Comparison of ENCODE assay signal across 11 cellular contexts in the genomic region with DNA sequence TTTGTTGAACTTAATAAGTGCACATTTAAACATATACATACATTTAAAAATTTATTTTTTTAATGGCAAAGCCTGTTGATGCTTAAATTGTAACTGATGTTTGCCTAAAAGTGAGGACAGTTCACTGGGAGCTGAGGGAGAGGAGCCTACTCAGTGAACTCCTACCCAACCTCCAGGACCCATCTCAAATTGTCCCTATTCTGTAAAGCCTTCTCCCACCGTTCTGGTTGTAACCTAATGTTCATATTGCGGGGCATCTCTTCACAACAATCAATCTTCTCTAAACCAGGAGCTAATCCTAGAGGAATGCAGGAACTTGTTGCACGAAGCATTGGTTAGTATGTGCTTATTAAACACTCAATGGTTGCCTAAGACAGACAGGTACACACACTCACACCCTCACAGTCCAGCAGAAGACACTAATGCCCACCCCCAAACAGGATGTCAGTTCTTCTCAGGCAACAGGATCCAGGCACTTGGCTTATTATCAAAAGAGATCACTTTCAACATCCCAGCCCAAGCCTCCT. TPM values are rescaled to one million over a fixed set of nuclear protein-coding genes. Genes with fewer than 3 reads are reported as not detected.
DNase-seq lines count a peak whose midpoint lies in the region; ATAC-seq and TF ChIP-seq lines count a peak whose summit lies in the region.
"Had no signal": no experiment of that assay in that cellular context is flagged by ENCODE, and none has a peak within 500 bp of the region (broad histone marks: within the 10 kb centered on the region; RNA-seq: fewer than 3 reads in every experiment).

No MANE protein-coding gene starts in this region.

- no peak overlapping the region for H3K4ac ChIP-seq in mesenchymal stem cell (ENCODE audit: low read depth in 1 of 2, low read length in 2 of 2)

- no peak for DNase-seq in activated naive CD4-positive, alpha-beta T cell treated with anti-CD3 and anti-CD28 coated beads, Interleukin-2, amount 50 U/mL, for 72 hours (ENCODE audit: low spot score in 2 of 2)
- DNase-seq in body of pancreas (no peak), mesenchymal stem cell (no peak), tibial nerve (ENCODE audit: low spot score in 2 of 2) (no peak), DMS79 treated with DMSO at 0.1 percent for 48 hours (lab: John Stamatoyannopoulos, UW) (no peak), NCI-H2107 treated with DMSO at 0.1 percent for 48 hours (lab: John Stamatoyannopoulos, UW; ENCODE audit: unreplicated experiment) (no peak)
- DNase-seq: kidney glomerular epithelial cell, NCI-H510A treated with DMSO at 0.1 percent for 48 hours, retina had no signal

- H3K9ac ChIP-seq in mesenchymal stem cell (ENCODE audit: low read length), result no peak overlapping the region

- no peak overlapping the region for H2BK120ac ChIP-seq in mesenchymal stem cell (ENCODE audit: low read depth, low read length)

- H3K27me3 Mint-ChIP-seq in activated naive CD4-positive, alpha-beta T cell treated with anti-CD3 and anti-CD28 coated beads, Interleukin-2, amount 50 U/mL, for 24 hours, result peaks cover 5% of the 10 kb centered on the region

- ATAC-seq in activated naive CD4-positive, alpha-beta T cell treated with anti-CD3 and anti-CD28 coated beads, Interleukin-2, amount 50 U/mL, for 72 hours, result no peak
- ATAC-seq in body of pancreas (no peak), GM19023 (IDR thresholded peaks at IDR 0.05; ENCODE audit: unreplicated experiment) (no peak)

- H3K18ac ChIP-seq in mesenchymal stem cell (ENCODE audit: low read depth in 1 of 2, low read length in 2 of 2), result no peak overlapping the region

- no peaks in the 10 kb centered on the region for H3K9me3 Mint-ChIP-seq in activated naive CD4-positive, alpha-beta T cell treated with anti-CD3 and anti-CD28 coated beads, Interleukin-2, amount 50 U/mL, for 24 hours
- no peaks in the 10 kb centered on the region for H3K9me3 Mint-ChIP-seq in activated naive CD4-positive, alpha-beta T cell treated with anti-CD3 and anti-CD28 coated beads, Interleukin-2, amount 50 U/mL, for 72 hours

- H3K14ac ChIP-seq in mesenchymal stem cell (ENCODE audit: low read length in 2 of 2), result no peak overlapping the region

- no peaks in the 10 kb centered on the region for H3K36me3 Mint-ChIP-seq in activated naive CD4-positive, alpha-beta T cell treated with anti-CD3 and anti-CD28 coated beads, Interleukin-2, amount 50 U/mL, for 24 hours
- no peaks in the 10 kb centered on the region for H3K36me3 Mint-ChIP-seq in activated naive CD4-positive, alpha-beta T cell treated with anti-CD3 and anti-CD28 coated beads, Interleukin-2, amount 50 U/mL, for 72 hours

- no peak for TF ChIP-seq CTCF in body of pancreas (IDR thresholded peaks at IDR 0.05)
- no peak for TF ChIP-seq CTCF in tibial nerve (IDR thresholded peaks at IDR 0.05)

- H3K79me1 ChIP-seq in mesenchymal stem cell (replicated peaks; ENCODE audit: low read length, poor library complexity, severe bottlenecking), result peaks cover 7% of the 10 kb centered on the region

- H3K36me3 ChIP-seq in body of pancreas (replicated peaks in 1 of 2; ENCODE audit: insufficient read depth in 1 of 2, low read depth in 2 of 2) (no peaks in the 10 kb centered on the region), mesenchymal stem cell (ENCODE audit: control insufficient read depth in 1 of 2, insufficient read depth in 2 of 2, low read depth in 1 of 2, low read length in 2 of 2) (peaks cover 0 to 7% of the 10 kb centered on the region in 2 experiments), tibial nerve (no peaks in the 10 kb centered on the region)

- H3K4me1 Mint-ChIP-seq in activated naive CD4-positive, alpha-beta T cell treated with anti-CD3 and anti-CD28 coated beads, Interleukin-2, amount 50 U/mL, for 24 hours, result peaks cover 9% of the 10 kb centered on the region

- 56 to 71% methylated on average over 3 of the region's 3 CpGs for WGBS in body of pancreas, 2 donors
- 64% methylated on average over 3 of the region's 3 CpGs for WGBS in mesenchymal stem cell
- 87 to 88% methylated on average over 3 of the region's 3 CpGs for WGBS in tibial nerve, 2 donors

- H3K4me3 ChIP-seq in body of pancreas (no peak overlapping the region), mesenchymal stem cell (ENCODE audit: insufficient read depth in 1 of 2, low read depth in 1 of 2, low read length in 2 of 2) (no peak overlapping the region), tibial nerve (peak overlapping the region in 3 of 4 donors; percentile 78 to 92 (median 84))

- TF ChIP-seq EP300 in tibial nerve (IDR thresholded peaks at IDR 0.05), result no peak

- H2BK5ac ChIP-seq in mesenchymal stem cell (ENCODE audit: low read depth, low read length, poor library complexity, severe bottlenecking), result no peak overlapping the region

- H3K27ac Mint-ChIP-seq in activated naive CD4-positive, alpha-beta T cell treated with anti-CD3 and anti-CD28 coated beads, Interleukin-2, amount 50 U/mL, for 24 hours, result peak overlapping the region; percentile 21
- H3K27ac Mint-ChIP-seq in activated naive CD4-positive, alpha-beta T cell treated with anti-CD3 and anti-CD28 coated beads, Interleukin-2, amount 50 U/mL, for 72 hours, result no peak overlapping the region

- peaks cover 80% of the 10 kb centered on the region for H3K4me1 ChIP-seq in body of pancreas
- H3K4me1 ChIP-seq in mesenchymal stem cell (ENCODE audit: control insufficient read depth, insufficient read depth, low read depth, low read length), result peaks cover 54% of the 10 kb centered on the region
- H3K4me1 ChIP-seq in tibial nerve, result peaks cover 5 to 71% (median 42%) of the 10 kb centered on the region in 4 donors

- H2BK12ac ChIP-seq in mesenchymal stem cell (ENCODE audit: low read length in 2 of 2), result no peak overlapping the region

- H4K8ac ChIP-seq in mesenchymal stem cell (ENCODE audit: low read length), result no peak overlapping the region

- peak overlapping the region; percentile 78 for H2AK5ac ChIP-seq in mesenchymal stem cell (ENCODE audit: low read length, severe bottlenecking)

- TF ChIP-seq POLR2A in body of pancreas (IDR thresholded peaks at IDR 0.05) (peak in 1 of 3 donors; percentile 14), tibial nerve (IDR thresholded peaks at IDR 0.05) (no peak)

- H4K91ac ChIP-seq in mesenchymal stem cell (ENCODE audit: low read length), result no peak overlapping the region

- no peak overlapping the region for H3K23ac ChIP-seq in mesenchymal stem cell (ENCODE audit: low read length in 2 of 2)

- intact Hi-C loops in body of pancreas (cut with DNase I), result no loop called here

- H3K27me3 ChIP-seq in body of pancreas (no peaks in the 10 kb centered on the region), mesenchymal stem cell (ENCODE audit: control insufficient read depth in 1 of 2, insufficient read depth in 1 of 2, low read length in 2 of 2) (peaks cover 0 to 35% of the 10 kb centered on the region in 2 experiments), tibial nerve (no peaks in the 10 kb centered on the region)

- peak overlapping the region; percentile 93 for H3K4me2 ChIP-seq in mesenchymal stem cell (ENCODE audit: low read length, poor library complexity, severe bottlenecking)

- no peak overlapping the region for H2BK15ac ChIP-seq in mesenchymal stem cell (ENCODE audit: low read depth, poor library complexity, severe bottlenecking)

- H3K27ac ChIP-seq in body of pancreas (peak overlapping the region; percentile 86 to 96 (median 90)), mesenchymal stem cell (ENCODE audit: low read length, poor library complexity, severe bottlenecking) (peak overlapping the region; percentile 29), tibial nerve (peak overlapping the region; percentile 78 to 98 (median 90))

- H2AFZ ChIP-seq in mesenchymal stem cell (ENCODE audit: low read depth, low read length), result no peak overlapping the region

- H3K4me3 Mint-ChIP-seq in activated naive CD4-positive, alpha-beta T cell treated with anti-CD3 and anti-CD28 coated beads, Interleukin-2, amount 50 U/mL, for 24 hours, result no peak overlapping the region

- no peaks in the 10 kb centered on the region for H3K9me3 ChIP-seq in body of pancreas
- no peaks in the 10 kb centered on the region for H3K9me3 ChIP-seq in mesenchymal stem cell (ENCODE audit: control insufficient read depth, low read length)
- H3K9me3 ChIP-seq in tibial nerve, result no peaks in the 10 kb centered on the region

RNA-seq across cellular contexts. Expression of gene CLMN, which starts 1.8 kb away (rescaled TPM):
- 1 to 10 TPM; 5.8 to 6.9 TPM for total RNA-seq in activated naive CD4-positive, alpha-beta T cell treated with anti-CD3 and anti-CD28 coated beads, Interleukin-2, amount 50 U/mL, for 72 hours
- total RNA-seq in body of pancreas (10 to 100 TPM; 53.7 to 54.7 TPM), tibial nerve (10 to 100 TPM; 31.2 to 49.8 (median 40.9) TPM)
- polyA plus RNA-seq in mesenchymal stem cell (2013, experiment 1 of 2), result 1.9 TPM
- 1.6 TPM for polyA plus RNA-seq in mesenchymal stem cell (2013, experiment 2 of 2)

Comparison
In these comparisons a context has a peak if more than half of its experiments do, and no peak if none do; other contexts are left out.
1. H3K27ac ChIP-seq: peak in every context shown above with its lines; median percentile 90 in body of pancreas; 90 in tibial nerve; 29 in mesenchymal stem cell.
2. H3K4me3 ChIP-seq: peak in tibial nerve (3 of 4); none in body of pancreas (0 of 2) and mesenchymal stem cell (0 of 2).
3. RNA of gene CLMN, which starts 1.8 kb away (total RNA-seq): 53.7 to 54.7 TPM in body of pancreas and 31.2 to 49.8 TPM in tibial nerve; 5.8 to 6.9 TPM in activated naive CD4-positive, alpha-beta T cell treated with anti-CD3 and anti-CD28 coated beads, Interleukin-2, amount 50 U/mL, for 72 hours; every median in the first group is over 4 times any median in the second.